Comparison of ENCODE assay signal across 16 cellular contexts in genomic region chr7:24152907-24153513, GRCh38.
"Had no signal": no experiment of that assay in that cellular context is flagged by ENCODE, and none has a peak within 500 bp of the region (broad histone marks: within the 10 kb centered on the region; RNA-seq: fewer than 3 reads in every experiment).

No MANE protein-coding gene starts in this region.

- H3K27ac ChIP-seq: ascending aorta, gastrocnemius medialis, parathyroid adenoma, right lobe of liver, thoracic aorta had no signal

- H3K4me3 ChIP-seq: ascending aorta, gastrocnemius medialis, right lobe of liver, thoracic aorta had no signal

- H3K36me3 ChIP-seq: ascending aorta, gastrocnemius medialis, right lobe of liver, thoracic aorta had no signal

- H3K9me3 ChIP-seq: ascending aorta, gastrocnemius medialis had no signal

- DNase-seq: activated CD8-positive, alpha-beta memory T cell treated with anti-CD3 and anti-CD28 coated beads for 24 hours; activated CD8-positive, alpha-beta memory T cell treated with anti-CD3 and anti-CD28 coated beads, Interleukin-2, amount 50 U/mL, for 48 hours; activated effector memory CD4-positive, alpha-beta T cell treated with anti-CD3 and anti-CD28 coated beads, Interleukin-2, amount 50 U/mL, for 16 hours; activated naive CD4-positive, alpha-beta T cell treated with anti-CD3 and anti-CD28 coated beads, Interleukin-2, amount 50 U/mL, for 16 hours; activated T-cell treated with anti-CD3 and anti-CD28 coated beads, Interleukin-2, amount 50 U/mL, for 72 hours; effector CD4-positive, alpha-beta T cell; gastrocnemius medialis; head of caudate nucleus; mesenchymal stem cell; right lobe of liver; stimulated activated CD4-positive, alpha-beta T cell treated with anti-CD3 and anti-CD28 coated beads, Interleukin-4, amount 100 ng/mL, for 4 hours; stimulated activated naive B cell treated with anti-CD40 and anti-IgM and Interleukin-4, amounts not matched to agents 10 μg/mL and 1 μg/mL and 100 μg/mL, for 72 hours; T1000 had no signal

- H3K4me1 ChIP-seq: ascending aorta, gastrocnemius medialis, parathyroid adenoma, right lobe of liver had no signal

- H3K27me3 ChIP-seq: ascending aorta, gastrocnemius medialis, right lobe of liver had no signal

- H3K9ac ChIP-seq: parathyroid adenoma had no signal
